9 cellular contexts compared by ENCODE assay signal in genomic region chr1:11806307-11806936, GRCh38. TPM values are rescaled to one million over a fixed set of nuclear protein-coding genes. Genes with fewer than 3 reads are reported as not detected.
DNase-seq lines count a peak whose midpoint lies in the region; ATAC-seq and TF ChIP-seq lines count a peak whose summit lies in the region.
"Had no signal": no experiment of that assay in that cellular context is flagged by ENCODE, and none has a peak within 500 bp of the region (broad histone marks: within the 10 kb centered on the region; RNA-seq: fewer than 3 reads in every experiment).

No MANE protein-coding gene starts in this region.

- H3K27me3 Mint-ChIP-seq in activated T-helper 1 cell treated with anti-CD3 and anti-CD28 coated beads, Interleukin-12 subunit alpha, Interleukin-12 subunit beta, Interleukin-2, Interleukin-4 antibody, amounts not matched to agents 30 ng/mL and 10 ng/mL and 1 ng/mL, durations not matched to agents 14 hours and 24 hours and 36 hours (ENCODE audit: insufficient read depth), result peaks cover 2% of the 10 kb centered on the region

- H3K36me3 ChIP-seq in heart left ventricle, result peaks cover 0 to 47% (median 38%) of the 10 kb centered on the region in 9 donors
- no peaks in the 10 kb centered on the region for H3K36me3 ChIP-seq in prostate gland

- H3K27ac ChIP-seq in heart left ventricle (peak overlapping the region; percentile 97 to 100 (median 99)), prostate gland (peak overlapping the region; percentile 90 to 97)

- peak overlapping the region; percentile 98 for H3K27ac Mint-ChIP-seq in activated T-helper 1 cell treated with anti-CD3 and anti-CD28 coated beads, Interleukin-12 subunit alpha, Interleukin-12 subunit beta, Interleukin-2, Interleukin-4 antibody, amounts not matched to agents 30 ng/mL and 10 ng/mL and 1 ng/mL, durations not matched to agents 14 hours and 24 hours and 36 hours

- no peak for TF ChIP-seq CTCF in heart left ventricle (IDR thresholded peaks at IDR 0.05)
- no peak for TF ChIP-seq CTCF in prostate gland (IDR thresholded peaks at IDR 0.05)

- H3K36me3 Mint-ChIP-seq in activated T-helper 1 cell treated with anti-CD3 and anti-CD28 coated beads, Interleukin-12 subunit alpha, Interleukin-12 subunit beta, Interleukin-2, Interleukin-4 antibody, amounts not matched to agents 30 ng/mL and 10 ng/mL and 1 ng/mL, durations not matched to agents 14 hours and 24 hours and 36 hours (ENCODE audit: low read depth), result peaks cover 18% of the 10 kb centered on the region

- H3K4me3 ChIP-seq in heart left ventricle (peak overlapping the region; percentile 63 to 98 (median 82)), prostate gland (peak overlapping the region; percentile 66 to 70)

- H3K4me1 Mint-ChIP-seq in activated T-helper 1 cell treated with anti-CD3 and anti-CD28 coated beads, Interleukin-12 subunit alpha, Interleukin-12 subunit beta, Interleukin-2, Interleukin-4 antibody, amounts not matched to agents 30 ng/mL and 10 ng/mL and 1 ng/mL, durations not matched to agents 14 hours and 24 hours and 36 hours (ENCODE audit: low read depth), result peaks cover 66% of the 10 kb centered on the region

- H3K9me3 ChIP-seq in heart left ventricle (no peaks in the 10 kb centered on the region), prostate gland (no peaks in the 10 kb centered on the region)

- H3K4me1 ChIP-seq in heart left ventricle (peaks cover 14 to 75% (median 48%) of the 10 kb centered on the region in 12 donors), prostate gland (replicated peaks) (peaks cover 22% of the 10 kb centered on the region)

- WGBS in heart left ventricle, 4 donors, result 0 to 1% (median 1%) methylated on average over 7 to 20 of the region's 20 CpGs
- WGBS in prostate gland, result under 1% methylated on average over 20 of the region's 20 CpGs

- intact Hi-C loops in activated T-helper 1 cell treated with anti-CD3 and anti-CD28 coated beads, Interleukin-12 subunit alpha, Interleukin-12 subunit beta, Interleukin-2, Interleukin-4 antibody, amounts not matched to agents 30 ng/mL and 10 ng/mL and 1 ng/mL, durations not matched to agents 14 hours and 24 hours and 36 hours (cut with micrococcal nuclease), result loop anchor here (1.0 to 10.0 kb wide), 10 partner anchors 44 to 811 kb away; partner anchors contain the start of genes AGTRAP, C1orf167, DHRS3 and FBXO2
- intact Hi-C loops in heart left ventricle (cut with DNase I) (loop anchor here in 6 of 10 donors (5.0 to 10.0 kb wide), 3 partner anchors 69 to 532 kb away; partner anchors contain the start of genes AGTRAP (in 5 of the 6) and UBIAD1 (in 1 of the 6)), prostate gland (cut with DNase I) (no loop called here)

- TF ChIP-seq POLR2A in heart left ventricle (IDR thresholded peaks at IDR 0.05) (no peak), prostate gland (IDR thresholded peaks at IDR 0.05) (peak; percentile 42)

- ATAC-seq in GM21447 (IDR thresholded peaks at IDR 0.05; ENCODE audit: unreplicated experiment) (peak; percentile 33), heart left ventricle (peak; percentile 10 to 37 (median 30))

- H3K4me3 Mint-ChIP-seq in activated T-helper 1 cell treated with anti-CD3 and anti-CD28 coated beads, Interleukin-12 subunit alpha, Interleukin-12 subunit beta, Interleukin-2, Interleukin-4 antibody, amounts not matched to agents 30 ng/mL and 10 ng/mL and 1 ng/mL, durations not matched to agents 14 hours and 24 hours and 36 hours, result peak overlapping the region; percentile 99

- H3K27me3 ChIP-seq in heart left ventricle, result no peaks in the 10 kb centered on the region
- no peaks in the 10 kb centered on the region for H3K27me3 ChIP-seq in prostate gland (replicated peaks; ENCODE audit: insufficient read depth)

- H3K9me3 Mint-ChIP-seq in activated T-helper 1 cell treated with anti-CD3 and anti-CD28 coated beads, Interleukin-12 subunit alpha, Interleukin-12 subunit beta, Interleukin-2, Interleukin-4 antibody, amounts not matched to agents 30 ng/mL and 10 ng/mL and 1 ng/mL, durations not matched to agents 14 hours and 24 hours and 36 hours, result no peaks in the 10 kb centered on the region

- peak; percentile 19 for DNase-seq in DMS79 treated with DMSO at 0.1 percent for 48 hours (lab: John Stamatoyannopoulos, UW)
- DNase-seq in DMS79 (lab: John Stamatoyannopoulos, UW), result no peak
- DNase-seq in HT-29 (ENCODE audit: low spot score), result peak; percentile 57
- peak; percentile 5 for DNase-seq in activated T-helper 1 cell treated with anti-CD3 and anti-CD28 coated beads, Interleukin-12 subunit alpha, Interleukin-12 subunit beta, Interleukin-2, Interleukin-4 antibody, amounts not matched to agents 30 ng/mL and 10 ng/mL and 1 ng/mL, durations not matched to agents 14 hours and 24 hours and 36 hours (ENCODE audit: low spot score)
- DNase-seq in heart left ventricle, result peak in 3 of 5 donors; percentile 41 to 49 (median 46)
- no peak for DNase-seq in prostate gland (ENCODE audit: low spot score)
- no peak for DNase-seq in NCI-H2029 treated with DMSO at 0.1 percent for 48 hours (lab: John Stamatoyannopoulos, UW)

RNA-seq across cellular contexts. Expression of gene CLCN6, which starts 0.4 kb away (rescaled TPM):
- total RNA-seq in HT-29 (2014; rRNA removed; shearing (Covaris generic)), result 9.7 TPM in 2 replicates
- total RNA-seq in activated T-helper 1 cell treated with anti-CD3 and anti-CD28 coated beads, Interleukin-12 subunit alpha, Interleukin-12 subunit beta, Interleukin-2, Interleukin-4 antibody, amounts not matched to agents 30 ng/mL and 10 ng/mL and 1 ng/mL, durations not matched to agents 14 hours and 24 hours and 36 hours, result 11.2 and 14.3 TPM in 2 replicates
- 10 to 100 TPM; 11.6 to 21.5 (median 17.2) TPM for total RNA-seq in heart left ventricle
- polyA plus RNA-seq in heart left ventricle, result 10 to 100 TPM; 10.2 to 17.2 TPM
- total RNA-seq in prostate gland, result 10 to 100 TPM; 13.4 to 45.0 TPM

RNA-seq across cellular contexts. Expression of gene MTHFR, which starts 0.7 kb away (rescaled TPM):
- total RNA-seq in HT-29 (2014; rRNA removed; shearing (Covaris generic)), result 25.3 and 32.2 TPM in 2 replicates
- 18.1 and 21.4 TPM in 2 replicates for total RNA-seq in activated T-helper 1 cell treated with anti-CD3 and anti-CD28 coated beads, Interleukin-12 subunit alpha, Interleukin-12 subunit beta, Interleukin-2, Interleukin-4 antibody, amounts not matched to agents 30 ng/mL and 10 ng/mL and 1 ng/mL, durations not matched to agents 14 hours and 24 hours and 36 hours
- total RNA-seq in heart left ventricle (10 to 100 TPM; 26.9 to 61.2 (median 38.1) TPM), prostate gland (10 to 100 TPM; 27.6 to 75.0 TPM)
- polyA plus RNA-seq in heart left ventricle, result 10 to 100 TPM; 21.9 to 45.9 TPM

RNA-seq across cellular contexts. Expression of gene NPPA, which starts 41.2 kb away (rescaled TPM):
- total RNA-seq in HT-29 (2014; rRNA removed; shearing (Covaris generic)), result not detected in 2 replicates
- total RNA-seq in activated T-helper 1 cell treated with anti-CD3 and anti-CD28 coated beads, Interleukin-12 subunit alpha, Interleukin-12 subunit beta, Interleukin-2, Interleukin-4 antibody, amounts not matched to agents 30 ng/mL and 10 ng/mL and 1 ng/mL, durations not matched to agents 14 hours and 24 hours and 36 hours, result not detected in 2 replicates
- total RNA-seq in heart left ventricle, result 1,000 to 10,000 TPM in 1 of 9 donors, 100 to 1,000 TPM in 8; 126 to 3,156 (median 279) TPM
- 1,000 to 10,000 TPM in 1 of 2 donors, 10 to 100 TPM in 1; 59.9 to 1,418 TPM for polyA plus RNA-seq in heart left ventricle
- total RNA-seq in prostate gland, result 1 to 10 TPM in 1 of 2 donors, not detected in 1; 1.3 TPM
- total RNA-seq: glomerular endothelial cell had no signal

RNA-seq across cellular contexts. Expression of gene C1orf167, which starts 44.4 kb away (rescaled TPM):
- not detected in 2 replicates for total RNA-seq in HT-29 (2014; rRNA removed; shearing (Covaris generic))
- total RNA-seq in activated T-helper 1 cell treated with anti-CD3 and anti-CD28 coated beads, Interleukin-12 subunit alpha, Interleukin-12 subunit beta, Interleukin-2, Interleukin-4 antibody, amounts not matched to agents 30 ng/mL and 10 ng/mL and 1 ng/mL, durations not matched to agents 14 hours and 24 hours and 36 hours, result not detected in 2 replicates
- 1 to 10 TPM; 1.5 to 7.6 (median 3.1) TPM for total RNA-seq in heart left ventricle
- polyA plus RNA-seq in heart left ventricle, result 1 to 10 TPM; 4.1 to 4.9 TPM
- 1 to 10 TPM in 1 of 2 donors, not detected in 1; 10.0 TPM for total RNA-seq in prostate gland
- total RNA-seq: glomerular endothelial cell had no signal

RNA-seq across cellular contexts. Expression of gene NPPB, which starts 52.3 kb away (rescaled TPM):
- not detected in 2 replicates for total RNA-seq in HT-29 (2014; rRNA removed; shearing (Covaris generic))
- total RNA-seq in activated T-helper 1 cell treated with anti-CD3 and anti-CD28 coated beads, Interleukin-12 subunit alpha, Interleukin-12 subunit beta, Interleukin-2, Interleukin-4 antibody, amounts not matched to agents 30 ng/mL and 10 ng/mL and 1 ng/mL, durations not matched to agents 14 hours and 24 hours and 36 hours, result not detected in 2 replicates
- 1,000 to 10,000 TPM in 1 of 9 donors, 100 to 1,000 TPM in 4, 10 to 100 TPM in 4; 14.4 to 1,297 (median 252) TPM for total RNA-seq in heart left ventricle
- polyA plus RNA-seq in heart left ventricle, result 1,000 to 10,000 TPM in 1 of 2 donors, 100 to 1,000 TPM in 1; 197 to 7,924 TPM
- total RNA-seq in prostate gland, result not detected

Comparison
In these comparisons a context has a peak if more than half of its experiments do, and no peak if none do; other contexts are left out.
1. DNase-seq: peak in DMS79 treated with DMSO at 0.1 percent for 48 hours (single experiment), HT-29 (single experiment), activated T-helper 1 cell treated with anti-CD3 and anti-CD28 coated beads, Interleukin-12 subunit alpha, Interleukin-12 subunit beta, Interleukin-2, Interleukin-4 antibody, amounts not matched to agents 30 ng/mL and 10 ng/mL and 1 ng/mL, durations not matched to agents 14 hours and 24 hours and 36 hours (single experiment) and heart left ventricle (3 of 5); none in DMS79 (single experiment), prostate gland (single experiment) and NCI-H2029 treated with DMSO at 0.1 percent for 48 hours (single experiment).
2. RNA of gene NPPA, which starts 41.2 kb away (total RNA-seq): 126 to 3,156 TPM in heart left ventricle; 1.3 TPM in prostate gland, not detected in HT-29 and not detected in activated T-helper 1 cell treated with anti-CD3 and anti-CD28 coated beads, Interleukin-12 subunit alpha, Interleukin-12 subunit beta, Interleukin-2, Interleukin-4 antibody, amounts not matched to agents 30 ng/mL and 10 ng/mL and 1 ng/mL, durations not matched to agents 14 hours and 24 hours and 36 hours; every median in the first group is over 10 times any median in the second.